Comparison of ENCODE assay signal across 24 cellular contexts in genomic region chr2:170204561-170204960, GRCh38. TPM values are rescaled to one million over a fixed set of nuclear protein-coding genes. Genes with fewer than 3 reads are reported as not detected.
"Had no signal": no experiment of that assay in that cellular context is flagged by ENCODE, and none has a peak within 500 bp of the region (broad histone marks: within the 10 kb centered on the region; RNA-seq: fewer than 3 reads in every experiment).

No MANE protein-coding gene starts in this region.

- H3K27me3 Mint-ChIP-seq: dendritic cell treated with granulocyte-macrophage colony-stimulating factor and Interleukin-4, amounts not matched to agents 40 ng/mL and 50 ng/mL, for 4 days had no signal

- H3K36me3 Mint-ChIP-seq: memory B cell, natural killer cell had no signal

- H3K27ac Mint-ChIP-seq: dendritic cell treated with granulocyte-macrophage colony-stimulating factor and Interleukin-4, amounts not matched to agents 40 ng/mL and 50 ng/mL, for 4 days; memory B cell; natural killer cell had no signal

- H3K36me3 ChIP-seq: esophagus squamous epithelium, neutrophil, pancreas, right lobe of liver, stomach, thyroid gland had no signal

- H3K9me3 Mint-ChIP-seq: dendritic cell treated with granulocyte-macrophage colony-stimulating factor and Interleukin-4, amounts not matched to agents 40 ng/mL and 50 ng/mL, for 4 days; memory B cell had no signal

- H3K4me3 Mint-ChIP-seq: dendritic cell treated with granulocyte-macrophage colony-stimulating factor and Interleukin-4, amounts not matched to agents 40 ng/mL and 50 ng/mL, for 4 days; memory B cell; natural killer cell had no signal

- H3K4me1 ChIP-seq: pancreas, right lobe of liver, stomach, thyroid gland had no signal

- H3K4me3 ChIP-seq: esophagus squamous epithelium, lung, pancreas, right lobe of liver, stomach, thyroid gland had no signal

- H3K9me3 ChIP-seq: esophagus squamous epithelium, neutrophil, pancreas, right lobe of liver, thyroid gland had no signal

- DNase-seq: effector CD8-positive, alpha-beta T cell; erythroblast; esophagus squamous epithelium; foreskin melanocyte; kidney; natural killer cell; pancreas; right lobe of liver; small intestine; stimulated activated CD4-positive, alpha-beta T cell treated with anti-CD3 and anti-CD28 coated beads, Interleukin-12 subunit alpha, Interleukin-12 subunit beta, amount 100 ng/mL, for 4 hours; stimulated activated CD4-positive, alpha-beta T cell treated with anti-CD3 and anti-CD28 coated beads, Interleukin-1b, Interleukin-23, amount 100 ng/mL, for 48 hours; stimulated activated CD4-positive, alpha-beta T cell treated with anti-CD3 and anti-CD28 coated beads, Interleukin-4, amount 100 ng/mL, for 1 hour; stimulated activated CD8-positive, alpha-beta memory T cell treated with anti-CD3 and anti-CD28 coated beads, Interleukin-4, amount 100 ng/mL, for 48 hours; stimulated activated naive CD4-positive, alpha-beta T cell treated with Interleukin-2 at 50 U/mL for 16 hours; stomach; thyroid gland; trophoblast cell had no signal

- H3K27me3 ChIP-seq: esophagus squamous epithelium, neutrophil, pancreas, right lobe of liver, stomach, thyroid gland had no signal

- H3K4me1 Mint-ChIP-seq: memory B cell, natural killer cell had no signal

- H3K27ac ChIP-seq: esophagus squamous epithelium, neutrophil, pancreas, right lobe of liver, stomach, thyroid gland had no signal

RNA-seq across cellular contexts. Expression of gene MYO3B, which starts 26.6 kb away (rescaled TPM):
- total RNA-seq: left lobe of liver, omental fat pad had no signal
- polyA plus RNA-seq: liver had no signal
